In the genomic region with DNA sequence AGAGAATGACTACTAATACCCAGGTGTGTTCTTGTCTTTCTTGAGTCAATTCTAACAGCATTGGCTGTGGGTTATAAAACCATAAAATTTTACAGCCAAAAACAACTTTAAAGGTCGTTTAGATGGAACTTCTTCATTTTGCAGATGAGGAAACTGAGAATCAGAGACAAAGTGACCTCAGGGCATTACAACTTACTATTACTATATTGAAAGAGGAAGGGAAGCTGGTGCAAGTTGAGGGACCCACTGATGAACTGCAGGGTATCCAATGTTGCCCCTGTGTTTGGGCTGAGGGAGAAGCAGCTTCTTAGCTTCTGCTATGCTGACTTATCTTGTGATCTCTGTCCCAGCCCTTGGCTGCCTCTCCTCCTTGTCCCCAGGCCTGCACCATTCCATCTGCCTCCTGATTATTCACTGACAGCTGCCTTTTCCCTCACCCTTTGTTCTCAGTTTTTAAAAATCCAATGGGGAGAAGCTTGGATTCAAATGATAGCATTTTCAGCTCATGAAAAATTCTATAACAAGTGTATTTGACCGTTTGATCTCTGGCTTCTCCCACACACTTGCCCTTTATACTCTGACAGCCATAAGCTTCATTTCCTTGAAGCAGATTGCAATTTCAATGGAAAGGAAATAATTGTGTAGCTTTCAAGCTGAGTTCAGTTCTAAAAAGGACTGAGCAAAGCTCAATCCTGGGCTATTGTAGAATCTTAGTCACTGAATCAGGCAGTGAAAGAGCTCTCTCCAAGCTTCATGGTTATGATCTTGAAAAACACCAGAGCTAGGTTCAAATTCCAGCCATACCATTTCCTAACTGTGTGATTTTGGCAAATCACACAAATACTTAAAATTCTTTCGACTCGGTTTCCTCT, we compare ENCODE assay signal across 13 cellular contexts.
DNase-seq lines count a peak whose midpoint lies in the region; TF ChIP-seq lines count a peak whose summit lies in the region.
"Had no signal": no experiment of that assay in that cellular context is flagged by ENCODE, and none has a peak within 500 bp of the region (broad histone marks: within the 10 kb centered on the region; RNA-seq: fewer than 3 reads in every experiment).

No MANE protein-coding gene starts in this region.

- H3K4me3 ChIP-seq in hepatocyte (no peak overlapping the region), subcutaneous abdominal adipose tissue (ENCODE audit: low read depth in 1 of 5, low read length in 5 of 5) (no peak overlapping the region)

- peak overlapping the region in 3 of 5 donors; percentile 26 to 48 (median 38) for H3K9ac ChIP-seq in subcutaneous abdominal adipose tissue (ENCODE audit: low read length in 5 of 5)

- H3K27me3 ChIP-seq in hepatocyte (no peaks in the 10 kb centered on the region), subcutaneous abdominal adipose tissue (ENCODE audit: control insufficient read depth in 5 of 5, insufficient read depth in 4 of 5, low read length in 5 of 5) (no peaks in the 10 kb centered on the region)

- H3K9me3 Mint-ChIP-seq in activated CD4-positive, alpha-beta T cell treated with anti-CD3 and anti-CD28 coated beads, Interleukin-2, amount 10 ng/mL, durations not matched to agents 24 days and 14 days: peaks cover 6% of the 10 kb centered on the region
- no peaks in the 10 kb centered on the region for H3K9me3 Mint-ChIP-seq in activated CD4-positive, alpha-beta memory T cell treated with anti-CD3 and anti-CD28 coated beads for 36 hours
- H3K9me3 Mint-ChIP-seq in progenitor cell of endocrine pancreas (ENCODE audit: low read depth): no peaks in the 10 kb centered on the region

- WGBS in hepatocyte (ENCODE audit: low lambda C conversion rate, missing lambda C conversion rate): 62% methylated on average over 4 of the region's 4 CpGs

- H3K79me2 ChIP-seq in hepatocyte: no peaks in the 10 kb centered on the region

- peaks cover 49% of the 10 kb centered on the region for H3K4me1 Mint-ChIP-seq in activated CD4-positive, alpha-beta T cell treated with anti-CD3 and anti-CD28 coated beads, Interleukin-2, amount 10 ng/mL, durations not matched to agents 24 days and 14 days
- peaks cover 33% of the 10 kb centered on the region for H3K4me1 Mint-ChIP-seq in activated CD4-positive, alpha-beta memory T cell treated with anti-CD3 and anti-CD28 coated beads for 36 hours (ENCODE audit: low read depth)
- H3K4me1 Mint-ChIP-seq in progenitor cell of endocrine pancreas (ENCODE audit: low read depth): peaks cover 2% of the 10 kb centered on the region

- POLR2A ChIA-PET in activated CD4-positive, alpha-beta memory T cell treated with anti-CD3 and anti-CD28 coated beads for 36 hours (lab: Charles Lee): interaction anchor here (1.2 kb wide), 1 partner anchor 224 kb away, joined by 4 read pairs; a partner anchor contains a TSS

- H3K9me3 ChIP-seq in hepatocyte (ENCODE audit: low read depth) (no peaks in the 10 kb centered on the region), subcutaneous abdominal adipose tissue (ENCODE audit: control insufficient read depth in 5 of 5, low read length in 5 of 5) (no peaks in the 10 kb centered on the region)

- no peak overlapping the region for H2AFZ ChIP-seq in hepatocyte

- H3K27ac Mint-ChIP-seq in activated CD4-positive, alpha-beta T cell treated with anti-CD3 and anti-CD28 coated beads, Interleukin-2, amount 10 ng/mL, durations not matched to agents 24 days and 14 days: peak overlapping the region; percentile 74
- H3K27ac Mint-ChIP-seq in activated CD4-positive, alpha-beta memory T cell treated with anti-CD3 and anti-CD28 coated beads for 36 hours: peak overlapping the region; percentile 68
- no peak overlapping the region for H3K27ac Mint-ChIP-seq in progenitor cell of endocrine pancreas
- H3K27ac Mint-ChIP-seq: activated CD4-positive, alpha-beta T cell treated with anti-CD3 and anti-CD28 coated beads, Interleukin-2, amount 10 ng/mL, durations not matched to agents 7 days and 5 days had no signal

- no peak for TF ChIP-seq CTCF in hepatocyte (IDR thresholded peaks at IDR 0.05; ENCODE audit: poor library complexity)
- no peak for TF ChIP-seq CTCF in progenitor cell of endocrine pancreas (IDR thresholded peaks at IDR 0.05; ENCODE audit: unreplicated experiment)

- no peaks in the 10 kb centered on the region for H3K9me2 ChIP-seq in hepatocyte (replicated peaks; ENCODE audit: insufficient read depth)

- H3K27ac ChIP-seq in hepatocyte (peak overlapping the region; percentile 70), subcutaneous abdominal adipose tissue (ENCODE audit: low read depth, low read length) (peak overlapping the region; percentile 61)
- H3K27ac ChIP-seq: HL-60 had no signal

- no peak for DNase-seq in activated CD4-positive, alpha-beta T cell treated with anti-CD3 and anti-CD28 coated beads, Interleukin-2, amount 10 ng/mL, durations not matched to agents 24 days and 14 days
- DNase-seq in activated CD4-positive, alpha-beta T cell treated with anti-CD3 and anti-CD28 coated beads for 4 hours: no peak
- no peak for DNase-seq in activated CD4-positive, alpha-beta memory T cell treated with anti-CD3 and anti-CD28 coated beads for 36 hours
- no peak for DNase-seq in hepatocyte (ENCODE audit: low spot score)
- DNase-seq in medulla oblongata (ENCODE audit: extremely low spot score): no peak
- DNase-seq in progenitor cell of endocrine pancreas (ENCODE audit: low spot score, unreplicated experiment): no peak
- no peak for DNase-seq in stimulated activated CD4-positive, alpha-beta T cell treated with anti-CD3 and anti-CD28 coated beads, Interleukin-2, amount 100 ng/mL, for 48 hours
- DNase-seq: activated CD4-positive, alpha-beta T cell treated with anti-CD3 and anti-CD28 coated beads, Interleukin-2, amount 10 ng/mL, durations not matched to agents 7 days and 5 days; anterior cingulate cortex; GF-D8; NCI-H2081 treated with DMSO at 0.1 percent for 48 hours had no signal

- H3K27me3 Mint-ChIP-seq in activated CD4-positive, alpha-beta T cell treated with anti-CD3 and anti-CD28 coated beads, Interleukin-2, amount 10 ng/mL, durations not matched to agents 24 days and 14 days: peaks cover 6% of the 10 kb centered on the region
- no peaks in the 10 kb centered on the region for H3K27me3 Mint-ChIP-seq in activated CD4-positive, alpha-beta memory T cell treated with anti-CD3 and anti-CD28 coated beads for 36 hours
- peaks cover 9% of the 10 kb centered on the region for H3K27me3 Mint-ChIP-seq in progenitor cell of endocrine pancreas

- H3K4me3 Mint-ChIP-seq in activated CD4-positive, alpha-beta T cell treated with anti-CD3 and anti-CD28 coated beads, Interleukin-2, amount 10 ng/mL, durations not matched to agents 24 days and 14 days: peak overlapping the region; percentile 41
- H3K4me3 Mint-ChIP-seq in activated CD4-positive, alpha-beta memory T cell treated with anti-CD3 and anti-CD28 coated beads for 36 hours: no peak overlapping the region
- no peak overlapping the region for H3K4me3 Mint-ChIP-seq in progenitor cell of endocrine pancreas (ENCODE audit: low read depth)
- H3K4me3 Mint-ChIP-seq: activated CD4-positive, alpha-beta T cell treated with anti-CD3 and anti-CD28 coated beads, Interleukin-2, amount 10 ng/mL, durations not matched to agents 7 days and 5 days had no signal

- H3K36me3 Mint-ChIP-seq in activated CD4-positive, alpha-beta T cell treated with anti-CD3 and anti-CD28 coated beads, Interleukin-2, amount 10 ng/mL, durations not matched to agents 24 days and 14 days (ENCODE audit: low read depth): peaks cover 2% of the 10 kb centered on the region
- H3K36me3 Mint-ChIP-seq in activated CD4-positive, alpha-beta memory T cell treated with anti-CD3 and anti-CD28 coated beads for 36 hours: no peaks in the 10 kb centered on the region
- no peaks in the 10 kb centered on the region for H3K36me3 Mint-ChIP-seq in progenitor cell of endocrine pancreas (ENCODE audit: insufficient read depth)

- no peak overlapping the region for H3K4me2 ChIP-seq in hepatocyte

- CTCF ChIA-PET in activated CD4-positive, alpha-beta memory T cell treated with anti-CD3 and anti-CD28 coated beads for 36 hours (lab: Charles Lee): interaction anchor here (0.8 to 8.1 kb wide), 10 partner anchors 10 to 318 kb away, joined by 3 to 105 read pairs (median 4); a partner anchor contains a TSS

- H3K4me1 ChIP-seq in hepatocyte (ENCODE audit: insufficient read depth): peaks cover 13% of the 10 kb centered on the region
- H3K4me1 ChIP-seq in subcutaneous abdominal adipose tissue (ENCODE audit: control insufficient read depth in 5 of 5, insufficient read depth in 5 of 5, low read length in 5 of 5): peaks cover 4 to 36% (median 29%) of the 10 kb centered on the region in 5 donors

- H4K20me1 ChIP-seq in hepatocyte (ENCODE audit: insufficient read depth, poor library complexity, severe bottlenecking): no peaks in the 10 kb centered on the region

- intact Hi-C loops in activated CD4-positive, alpha-beta T cell treated with anti-CD3 and anti-CD28 coated beads, Interleukin-2, amount 10 ng/mL, durations not matched to agents 24 days and 14 days (cut with micrococcal nuclease): no loop called here
- intact Hi-C loops in activated CD4-positive, alpha-beta memory T cell treated with anti-CD3 and anti-CD28 coated beads for 36 hours (cut with micrococcal nuclease): loop anchor here (10.0 kb wide), 3 partner anchors 115 to 805 kb away; a partner anchor contains a TSS

- H3K36me3 ChIP-seq in hepatocyte (replicated peaks; ENCODE audit: insufficient read depth, low read depth) (no peaks in the 10 kb centered on the region), subcutaneous abdominal adipose tissue (ENCODE audit: control insufficient read depth in 5 of 5, insufficient read depth in 5 of 5, low read length in 5 of 5) (no peaks in the 10 kb centered on the region)
